1 cellular context compared by ENCODE assay signal in the genomic region with DNA sequence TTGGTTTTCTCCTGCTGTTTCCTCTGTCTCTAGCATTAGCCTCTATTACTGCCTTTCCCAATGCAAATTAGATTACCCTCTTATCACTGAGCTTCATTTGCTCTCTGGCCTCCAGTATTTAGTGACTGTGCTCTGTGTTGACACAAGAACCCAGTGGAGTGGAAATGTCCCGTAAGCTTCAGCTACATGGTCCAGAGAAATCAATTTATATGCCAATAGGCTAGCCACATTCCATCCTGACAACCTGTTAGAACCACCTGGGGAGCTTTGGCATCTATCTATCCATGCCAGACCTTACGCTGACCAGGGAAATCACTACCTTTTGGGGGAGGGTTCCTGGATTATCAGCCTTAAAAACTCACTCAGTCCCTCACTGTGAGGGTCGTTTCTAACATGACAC.
TF ChIP-seq lines count a peak whose summit lies in the region.

No MANE protein-coding gene starts in this region.

TF ChIP-seq in HEK293, 187 proteins besides CTCF, POLR2A, EP300 and RAD21 (continued from another document):
- 0 out of 2 replicates have a peak, but pooled peaks have one; percentile 11 for TF ChIP-seq SCRT1 (tag by site-specific recombination; IDR thresholded peaks at IDR 0.05; ENCODE audit: borderline replicate concordance)
TF ChIP-seq in HEK293: peak in this region for 2.
